In the genomic region with DNA sequence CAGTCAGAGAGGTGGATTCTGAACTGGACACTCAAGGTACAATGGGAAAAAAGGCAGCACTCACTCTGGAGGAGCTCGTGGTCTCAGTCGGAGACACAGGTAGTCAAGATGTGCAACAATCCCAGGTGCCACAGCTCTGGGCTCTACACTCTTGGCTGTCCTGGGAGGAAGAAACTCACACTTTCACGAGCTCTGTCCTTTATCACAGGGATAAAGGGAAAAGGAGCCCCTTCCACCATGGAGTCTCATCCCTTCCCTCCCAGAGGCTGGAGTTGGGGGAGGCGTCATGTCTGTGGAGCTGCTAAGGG, we compare ENCODE assay signal across 18 cellular contexts. TPM values are rescaled to one million over a fixed set of nuclear protein-coding genes. Genes with fewer than 3 reads are reported as not detected.
"Had no signal": no experiment of that assay in that cellular context is flagged by ENCODE, and none has a peak within 500 bp of the region (broad histone marks: within the 10 kb centered on the region; RNA-seq: fewer than 3 reads in every experiment).

No MANE protein-coding gene starts in this region.

- H3K36me3 Mint-ChIP-seq: naive thymus-derived CD8-positive, alpha-beta T cell; natural killer cell treated with Interleukin-12 subunit alpha and Interleukin-12 subunit beta and Interleukin-15 and Interleukin-18, amount 100 ng/mL, for 72 hours; stimulated activated memory B cell treated with anti-CD40 and anti-IgM and Interleukin-4, amounts not matched to agents 10 μg/mL and 1 μg/mL and 100 μg/mL, for 72 hours had no signal

- H3K4me3 Mint-ChIP-seq: naive thymus-derived CD8-positive, alpha-beta T cell; natural killer cell treated with Interleukin-12 subunit alpha and Interleukin-12 subunit beta and Interleukin-15 and Interleukin-18, amount 100 ng/mL, for 72 hours; nephron progenitor cell; neural crest cell; stimulated activated memory B cell treated with anti-CD40 and anti-IgM and Interleukin-4, amounts not matched to agents 10 μg/mL and 1 μg/mL and 100 μg/mL, for 72 hours; stimulated activated naive CD8-positive, alpha-beta T cell treated with anti-CD3 and anti-CD28 coated beads, Interleukin-15, amount 100 ng/mL, for 72 hours had no signal

- H3K4me3 ChIP-seq: pancreas, prostate gland, right atrium auricular region, skin epidermis, smooth muscle cell, spleen, thoracic aorta, thyroid gland, tibial nerve, upper lobe of left lung, vagina had no signal

- H3K4me1 ChIP-seq: pancreas had no signal

- H3K27me3 Mint-ChIP-seq: naive thymus-derived CD8-positive, alpha-beta T cell had no signal

- H3K27ac Mint-ChIP-seq: natural killer cell treated with Interleukin-12 subunit alpha and Interleukin-12 subunit beta and Interleukin-15 and Interleukin-18, amount 100 ng/mL, for 72 hours; stimulated activated memory B cell treated with anti-CD40 and anti-IgM and Interleukin-4, amounts not matched to agents 10 μg/mL and 1 μg/mL and 100 μg/mL, for 72 hours; stimulated activated naive CD8-positive, alpha-beta T cell treated with anti-CD3 and anti-CD28 coated beads, Interleukin-15, amount 100 ng/mL, for 72 hours had no signal

- H3K36me3 ChIP-seq: pancreas, prostate gland, thyroid gland, vagina had no signal

- H3K9me3 ChIP-seq: pancreas, prostate gland, right atrium auricular region, spleen, thoracic aorta, thyroid gland, tibial nerve, upper lobe of left lung, vagina had no signal

- H3K4me2 ChIP-seq: smooth muscle cell had no signal

- H3K27ac ChIP-seq: pancreas, prostate gland, right atrium auricular region, skin epidermis, spleen, thoracic aorta, thyroid gland, tibial nerve, upper lobe of left lung, vagina had no signal

- H3K27me3 ChIP-seq: pancreas, right atrium auricular region, spleen, thyroid gland, tibial nerve, upper lobe of left lung, vagina had no signal

- H3K9me3 Mint-ChIP-seq: naive thymus-derived CD8-positive, alpha-beta T cell; natural killer cell treated with Interleukin-12 subunit alpha and Interleukin-12 subunit beta and Interleukin-15 and Interleukin-18, amount 100 ng/mL, for 72 hours; nephron progenitor cell; neural crest cell; stimulated activated memory B cell treated with anti-CD40 and anti-IgM and Interleukin-4, amounts not matched to agents 10 μg/mL and 1 μg/mL and 100 μg/mL, for 72 hours; stimulated activated naive CD8-positive, alpha-beta T cell treated with anti-CD3 and anti-CD28 coated beads, Interleukin-15, amount 100 ng/mL, for 72 hours had no signal

RNA-seq across cellular contexts. Expression of gene CDK18, which starts 20.3 kb away (rescaled TPM):
- total RNA-seq: pulmonary artery endothelial cell had no signal
